9 cellular contexts compared by ENCODE assay signal in the genomic region with DNA sequence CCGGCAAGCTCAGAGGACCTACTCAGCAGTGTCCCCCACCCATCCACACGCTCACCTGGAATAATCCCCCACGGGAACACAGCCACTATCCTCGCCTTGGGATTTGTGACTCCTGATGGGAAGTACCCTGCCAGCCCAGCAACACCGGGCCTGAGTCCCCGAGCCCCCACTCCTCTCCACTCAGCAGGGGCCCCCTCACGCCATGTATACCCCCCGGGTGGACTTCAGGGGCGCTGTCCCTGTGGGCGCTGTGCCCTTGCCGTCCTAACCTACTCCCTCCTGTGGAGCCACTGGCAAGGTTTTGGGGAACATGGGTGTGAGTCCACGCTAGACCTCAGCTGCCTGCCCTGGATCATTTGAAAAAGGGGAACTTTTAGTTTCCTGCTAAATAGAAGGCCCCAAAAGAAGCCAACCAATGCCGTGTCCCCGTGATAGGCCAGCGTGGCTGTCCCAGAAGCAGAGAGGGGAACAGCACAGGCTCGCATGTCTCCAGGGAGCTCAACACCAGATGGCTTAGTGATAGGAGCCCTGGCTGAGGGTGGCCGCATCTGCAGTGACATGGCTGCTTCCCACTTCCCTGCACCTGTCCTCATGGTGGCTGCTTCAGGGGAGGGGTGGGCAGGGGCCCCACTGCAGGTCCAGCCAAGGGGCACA.
DNase-seq lines count a peak whose midpoint lies in the region; ATAC-seq, FAIRE-seq and TF ChIP-seq lines count a peak whose summit lies in the region.
"Had no signal": no experiment of that assay in that cellular context is flagged by ENCODE, and none has a peak within 500 bp of the region (broad histone marks: within the 10 kb centered on the region; RNA-seq: fewer than 3 reads in every experiment).

No MANE protein-coding gene starts in this region.

- ATAC-seq in HG03460 (IDR thresholded peaks at IDR 0.05; ENCODE audit: unreplicated experiment) (peak; percentile 31), sciatic nerve (peak; percentile 1), GM21381 (IDR thresholded peaks at IDR 0.05; ENCODE audit: unreplicated experiment) (no peak)

- no peak for DNase-seq in GM19239 (ENCODE audit: insufficient read length, low spot score)
- DNase-seq in activated T-helper 2 cell treated with anti-CD3 and anti-CD28 coated beads, Interferon-gamma antibody, Interleukin-2, Interleukin-4, amounts not matched to agents 10 μg/mL and 5 μg/mL and 100 μg/mL, durations not matched to agents 14 hours and 24 hours and 36 hours (ENCODE audit: low spot score) = no peak
- DNase-seq in sciatic nerve (ENCODE audit: low spot score) = peak; percentile 65
- DNase-seq in SW 1271 (lab: John Stamatoyannopoulos, UW) = no peak
- DNase-seq in mesothelial cell of epicardium (ENCODE audit: low spot score in 2 of 2, unreplicated experiment in 2 of 2) = no peak
- DNase-seq: mammary epithelial cell, PC-9 had no signal

- TF ChIP-seq CTCF in mesothelial cell of epicardium (IDR thresholded peaks at IDR 0.05; ENCODE audit: unreplicated experiment) = no peak

- intact Hi-C loops in activated T-helper 2 cell treated with anti-CD3 and anti-CD28 coated beads, Interferon-gamma antibody, Interleukin-2, Interleukin-4, amounts not matched to agents 10 μg/mL and 5 μg/mL and 100 μg/mL, durations not matched to agents 14 hours and 24 hours and 36 hours (cut with micrococcal nuclease) = no loop called here
- intact Hi-C loops in sciatic nerve (cut with DNase I) = no loop called here

- H3K9me3 Mint-ChIP-seq in activated T-helper 2 cell treated with anti-CD3 and anti-CD28 coated beads, Interferon-gamma antibody, Interleukin-2, Interleukin-4, amounts not matched to agents 10 μg/mL and 5 μg/mL and 100 μg/mL, durations not matched to agents 14 hours and 24 hours and 36 hours = no peaks in the 10 kb centered on the region
- no peaks in the 10 kb centered on the region for H3K9me3 Mint-ChIP-seq in mesothelial cell of epicardium

- no peaks in the 10 kb centered on the region for H3K27me3 Mint-ChIP-seq in activated T-helper 2 cell treated with anti-CD3 and anti-CD28 coated beads, Interferon-gamma antibody, Interleukin-2, Interleukin-4, amounts not matched to agents 10 μg/mL and 5 μg/mL and 100 μg/mL, durations not matched to agents 14 hours and 24 hours and 36 hours (ENCODE audit: low read depth)
- no peaks in the 10 kb centered on the region for H3K27me3 Mint-ChIP-seq in mesothelial cell of epicardium (ENCODE audit: low read depth)

- H3K36me3 Mint-ChIP-seq in activated T-helper 2 cell treated with anti-CD3 and anti-CD28 coated beads, Interferon-gamma antibody, Interleukin-2, Interleukin-4, amounts not matched to agents 10 μg/mL and 5 μg/mL and 100 μg/mL, durations not matched to agents 14 hours and 24 hours and 36 hours (ENCODE audit: low read depth) = peaks cover 28% of the 10 kb centered on the region
- H3K36me3 Mint-ChIP-seq in mesothelial cell of epicardium = no peaks in the 10 kb centered on the region

- H3K4me3 Mint-ChIP-seq in activated T-helper 2 cell treated with anti-CD3 and anti-CD28 coated beads, Interferon-gamma antibody, Interleukin-2, Interleukin-4, amounts not matched to agents 10 μg/mL and 5 μg/mL and 100 μg/mL, durations not matched to agents 14 hours and 24 hours and 36 hours (ENCODE audit: low read depth) = no peak overlapping the region
- no peak overlapping the region for H3K4me3 Mint-ChIP-seq in mesothelial cell of epicardium

- FAIRE-seq in GM19239 (lab: Jason Lieb, UNC) = peak; percentile 85

- peaks cover 56% of the 10 kb centered on the region for H3K4me1 Mint-ChIP-seq in activated T-helper 2 cell treated with anti-CD3 and anti-CD28 coated beads, Interferon-gamma antibody, Interleukin-2, Interleukin-4, amounts not matched to agents 10 μg/mL and 5 μg/mL and 100 μg/mL, durations not matched to agents 14 hours and 24 hours and 36 hours (ENCODE audit: low read depth)
- H3K4me1 Mint-ChIP-seq in mesothelial cell of epicardium = peaks cover 30% of the 10 kb centered on the region

- H3K27ac Mint-ChIP-seq in activated T-helper 2 cell treated with anti-CD3 and anti-CD28 coated beads, Interferon-gamma antibody, Interleukin-2, Interleukin-4, amounts not matched to agents 10 μg/mL and 5 μg/mL and 100 μg/mL, durations not matched to agents 14 hours and 24 hours and 36 hours = peak overlapping the region; percentile 58
- H3K27ac Mint-ChIP-seq in mesothelial cell of epicardium = no peak overlapping the region
